Comparison of ENCODE assay signal across 9 cellular contexts in the genomic region with DNA sequence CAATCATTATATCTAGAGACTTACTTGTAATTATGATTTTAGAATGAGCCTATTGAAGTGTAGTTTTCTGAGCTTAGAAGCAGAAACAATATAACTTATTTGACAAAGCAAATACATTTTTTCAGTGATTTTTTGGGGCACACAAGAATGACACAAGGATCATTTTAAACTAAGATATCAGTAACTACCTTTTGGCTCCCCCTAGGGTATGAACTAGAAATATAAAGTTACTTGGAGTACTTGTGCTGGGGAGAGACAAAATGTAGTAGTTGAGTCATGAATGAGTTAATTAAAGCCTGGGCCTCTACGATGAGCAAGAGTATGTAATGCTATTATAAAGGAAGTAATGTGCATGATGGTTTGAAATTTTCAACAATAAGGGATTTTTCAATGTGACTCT.
DNase-seq lines count a peak whose midpoint lies in the region; ATAC-seq, FAIRE-seq and TF ChIP-seq lines count a peak whose summit lies in the region.
"Had no signal": no experiment of that assay in that cellular context is flagged by ENCODE, and none has a peak within 500 bp of the region (broad histone marks: within the 10 kb centered on the region; RNA-seq: fewer than 3 reads in every experiment).

No MANE protein-coding gene starts in this region.

- dilution Hi-C loops in keratinocyte (cut with MboI; ENCODE audit: extremely low pct_ligation_motif_present, low sequenced_read_pairs) = no loop called here

- intact Hi-C loops in tibial artery (cut with DNase I; ENCODE audit: low total_unique reads) = no loop called here
- intact Hi-C loops in cardiac septum (cut with DNase I) = no loop called here

- no peak overlapping the region for H3K4me2 ChIP-seq in keratinocyte (ENCODE audit: control insufficient read depth, extremely low read depth, insufficient read depth, low read depth, low read length)

- H3K36me3 ChIP-seq in keratinocyte (ENCODE audit: control insufficient read depth in 2 of 2, extremely low read depth in 1 of 2, insufficient read depth in 2 of 2, low read length in 2 of 2) = no peaks in the 10 kb centered on the region
- no peaks in the 10 kb centered on the region for H3K36me3 ChIP-seq in tibial artery

- H3K27me3 ChIP-seq in keratinocyte (ENCODE audit: control insufficient read depth, extremely low read depth, insufficient read depth, low read length) = no peaks in the 10 kb centered on the region
- no peaks in the 10 kb centered on the region for H3K27me3 ChIP-seq in tibial artery

- peak; percentile 82 for ATAC-seq in HG02973 (IDR thresholded peaks at IDR 0.05; ENCODE audit: unreplicated experiment)

- no peaks in the 10 kb centered on the region for H3K9me3 ChIP-seq in keratinocyte (ENCODE audit: control insufficient read depth, low read depth, low read length)
- H3K9me3 ChIP-seq in tibial artery = no peaks in the 10 kb centered on the region

- no peak overlapping the region for H3K9ac ChIP-seq in keratinocyte (ENCODE audit: control insufficient read depth, extremely low read depth, insufficient read depth, low read length)

- H3K9me1 ChIP-seq in keratinocyte (ENCODE audit: control insufficient read depth, extremely low read depth, insufficient read depth, low read length) = no peaks in the 10 kb centered on the region

- H3K79me2 ChIP-seq in keratinocyte (ENCODE audit: control insufficient read depth, insufficient read depth, low read length) = no peaks in the 10 kb centered on the region

- peaks cover 10% of the 10 kb centered on the region for H3K4me1 ChIP-seq in keratinocyte (ENCODE audit: control insufficient read depth, extremely low read depth, insufficient read depth, low read length)
- no peaks in the 10 kb centered on the region for H3K4me1 ChIP-seq in tibial artery

- DNase-seq in ELR (ENCODE audit: low read depth) = peak; percentile 1
- DNase-seq in SK-N-DZ (ENCODE audit: low spot score) = peak; percentile 8
- DNase-seq in keratinocyte (ENCODE audit: low read depth, low spot score) = no peak
- DNase-seq in NCI-H446 treated with DMSO at 0.1 percent for 48 hours (lab: John Stamatoyannopoulos, UW) = no peak
- no peak for DNase-seq in tibial artery
- no peak for DNase-seq in activated gamma-delta T cell (lab: John Stamatoyannopoulos, UW)
- no peak for DNase-seq in cardiac septum (ENCODE audit: low spot score)

- H2AFZ ChIP-seq in keratinocyte (ENCODE audit: control insufficient read depth, low read length) = peak overlapping the region; percentile 39

- no peak for FAIRE-seq in keratinocyte (lab: Jason Lieb, UNC)

- H3K27ac ChIP-seq in keratinocyte (ENCODE audit: control insufficient read depth, insufficient read depth, low read length) (no peak overlapping the region), tibial artery (no peak overlapping the region)
- H3K27ac ChIP-seq: coronary artery had no signal

- no peak overlapping the region for H3K4me3 ChIP-seq in keratinocyte (ENCODE audit: control insufficient read depth in 2 of 3, extremely low read depth in 1 of 3, insufficient read depth in 2 of 3, low read depth in 1 of 3, low read length in 3 of 3)
- no peak overlapping the region for H3K4me3 ChIP-seq in tibial artery
- H3K4me3 ChIP-seq: coronary artery had no signal

- TF ChIP-seq CTCF in keratinocyte (optimal IDR thresholded peaks at IDR 0.05 in 1 of 3, IDR thresholded peaks at IDR 0.05 in 1 of 3, conservative IDR thresholded peaks at IDR 0.05 in 1 of 3; ENCODE audit: extremely low read depth in 1 of 3, insufficient read depth in 2 of 3, low read length in 3 of 3) (peak in 1 of 3 experiments; percentile 26), tibial artery (IDR thresholded peaks at IDR 0.05) (no peak)

- H4K20me1 ChIP-seq in keratinocyte (ENCODE audit: control insufficient read depth, extremely low read depth, insufficient read depth, low read length) = no peaks in the 10 kb centered on the region

Comparison
In these comparisons a context has a peak if more than half of its experiments do, and no peak if none do; other contexts are left out.
1. DNase-seq: peak in ELR (single experiment) and SK-N-DZ (single experiment); none in keratinocyte (single experiment), NCI-H446 treated with DMSO at 0.1 percent for 48 hours (single experiment), tibial artery (0 of 2), activated gamma-delta T cell (single experiment) and cardiac septum (single experiment).